17 cellular contexts compared by ENCODE assay signal in the genomic region with DNA sequence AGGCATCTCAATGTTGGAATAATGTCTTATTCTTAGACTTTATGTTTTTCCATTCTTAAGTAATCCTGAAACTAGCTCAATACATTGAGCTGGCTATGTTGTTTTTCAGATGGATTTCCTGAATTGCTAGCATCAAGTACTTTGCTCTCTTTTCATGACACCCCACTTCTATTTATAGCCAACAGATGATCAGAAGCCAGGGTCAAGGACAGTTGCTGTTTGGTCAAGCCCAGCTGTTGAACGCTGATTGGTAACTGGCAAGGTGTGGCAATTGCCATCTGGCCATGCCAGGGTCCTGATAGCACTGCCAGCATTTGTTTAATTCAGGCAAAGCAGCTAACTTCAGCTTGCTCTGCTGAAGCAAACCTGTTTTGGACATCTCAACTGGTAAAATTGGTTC. TPM values are rescaled to one million over a fixed set of nuclear protein-coding genes. Genes with fewer than 3 reads are reported as not detected.
DNase-seq lines count a peak whose midpoint lies in the region; ATAC-seq, FAIRE-seq and TF ChIP-seq lines count a peak whose summit lies in the region.
"Had no signal": no experiment of that assay in that cellular context is flagged by ENCODE, and none has a peak within 500 bp of the region (broad histone marks: within the 10 kb centered on the region; RNA-seq: fewer than 3 reads in every experiment).

No MANE protein-coding gene starts in this region.

- H3K79me2 ChIP-seq in HepG2 (ENCODE audit: insufficient read depth, low read length): no peaks in the 10 kb centered on the region

- H3K27me3 ChIP-seq in BLaER1 (no peaks in the 10 kb centered on the region), HepG2 (ENCODE audit: control insufficient read depth in 1 of 2, insufficient read depth in 2 of 2, low read length in 2 of 2) (peaks cover 0 to 11% of the 10 kb centered on the region in 2 experiments; a peak in 3 of 5 replicates), esophagus muscularis mucosa (no peaks in the 10 kb centered on the region), foreskin keratinocyte (peaks cover 8% of the 10 kb centered on the region)

- H3K9me3 ChIP-seq in BLaER1: no peaks in the 10 kb centered on the region
- no peaks in the 10 kb centered on the region for H3K9me3 ChIP-seq in T-helper 17 cell (ENCODE audit: control insufficient read depth, low read length, poor library complexity, severe bottlenecking)
- H3K9me3 ChIP-seq in HepG2 (ENCODE audit: low read length): no peaks in the 10 kb centered on the region
- no peaks in the 10 kb centered on the region for H3K9me3 ChIP-seq in esophagus muscularis mucosa

- H3K27ac ChIP-seq in BLaER1: no peak overlapping the region
- no peak overlapping the region for H3K27ac ChIP-seq in HepG2 (ENCODE audit: extremely low read length, insufficient read depth, low read length)
- no peak overlapping the region for H3K27ac ChIP-seq in esophagus muscularis mucosa (replicated peaks in 1 of 4)
- H3K27ac ChIP-seq in foreskin keratinocyte: no peak overlapping the region

- TF ChIP-seq POLR2A in HepG2 (IDR thresholded peaks at IDR 0.05; ENCODE audit: insufficient read depth in 1 of 2, low read depth in 2 of 2, low read length in 2 of 2) (no peak), esophagus muscularis mucosa (IDR thresholded peaks at IDR 0.05; ENCODE audit: low read depth) (no peak)

- intact Hi-C loops in HepG2 (cut with micrococcal nuclease; ENCODE audit: unreplicated experiment): no loop called here
- intact Hi-C loops in esophagus muscularis mucosa (cut with DNase I): no loop called here

- no peaks in the 10 kb centered on the region for H4K20me1 ChIP-seq in BLaER1
- no peaks in the 10 kb centered on the region for H4K20me1 ChIP-seq in HepG2 (ENCODE audit: insufficient read depth, low read length)

- CTCF ChIA-PET in HepG2 (lab: Yijun Ruan, JAX; ENCODE audit: low intra/inter-chr PET ratio, low total read pairs): no interaction called here

- DNase-seq in T-helper 17 cell (no peak), HepG2 (ENCODE audit: low spot score) (peak; percentile 6), NCI-H2107 treated with DMSO at 0.1 percent for 48 hours (lab: John Stamatoyannopoulos, UW; ENCODE audit: unreplicated experiment) (no peak), esophagus muscularis mucosa (ENCODE audit: extremely low spot score) (no peak), foreskin keratinocyte (no peak)
- DNase-seq in activated CD8-positive, alpha-beta memory T cell treated with anti-CD3 and anti-CD28 coated beads for 24 hours: no peak
- DNase-seq: activated T-cell treated with anti-CD3 and anti-CD28 coated beads, Interleukin-2, amount 50 U/mL, for 72 hours; amniotic stem cell; mammary epithelial cell; NCI-H2227 treated with DMSO at 0.1 percent for 48 hours; occipital lobe; stimulated activated CD4-positive, alpha-beta T cell treated with anti-CD3 and anti-CD28 coated beads, Interleukin-15, amount 100 ng/mL, for 24 hours had no signal

- H2AFZ ChIP-seq in HepG2 (ENCODE audit: low read length): no peak overlapping the region

- no peak overlapping the region for H3K9ac ChIP-seq in BLaER1
- H3K9ac ChIP-seq in HepG2 (ENCODE audit: insufficient read depth, low read depth, low read length): no peak overlapping the region

- peak; percentile 20 for ATAC-seq in HG02798 (IDR thresholded peaks at IDR 0.05; ENCODE audit: poor library complexity, unreplicated experiment)
- ATAC-seq in T-helper 17 cell: no peak
- ATAC-seq in HepG2: no peak
- no peak for ATAC-seq in foreskin keratinocyte
- ATAC-seq: activated T-cell treated with anti-CD3 and anti-CD28 coated beads, Interleukin-2, amount 50 U/mL, for 72 hours; esophagus mucosa had no signal

- no peak for TF ChIP-seq CTCF in HepG2 (CRISPR knock-in tag; IDR thresholded peaks at IDR 0.05)
- no peak for TF ChIP-seq CTCF in esophagus muscularis mucosa (IDR thresholded peaks at IDR 0.05)
- TF ChIP-seq CTCF in foreskin keratinocyte (conservative IDR thresholded peaks at IDR 0.05): no peak

- no TSS peak for BruUV-seq in HepG2 (replicated peaks; lab: Mats Ljungman, UMichigan)

- no peak overlapping the region for H3K4me3 ChIP-seq in BLaER1
- H3K4me3 ChIP-seq in HepG2 (replicated peaks in 1 of 3; ENCODE audit: insufficient read depth in 1 of 3, low read depth in 2 of 3, low read length in 3 of 3): no peak overlapping the region
- no peak overlapping the region for H3K4me3 ChIP-seq in esophagus muscularis mucosa

- TF ChIP-seq EP300 in HepG2 (IDR thresholded peaks at IDR 0.05; ENCODE audit: low read depth in 2 of 2, low read length in 2 of 2): no peak
- TF ChIP-seq EP300 in HepG2 (CRISPR knock-in tag; IDR thresholded peaks at IDR 0.05; ENCODE audit: borderline replicate concordance): no peak
- TF ChIP-seq EP300 in esophagus muscularis mucosa (IDR thresholded peaks at IDR 0.05): no peak

- in situ Hi-C loops in HepG2 (cut with HindIII; ENCODE audit: extremely low pct_ligation_motif_present, low pct_unique_long_range_greater_than_20kb): no loop called here

- H3K27ac Mint-ChIP-seq in T-helper 17 cell: peak overlapping the region; percentile 63
- H3K27ac Mint-ChIP-seq: activated T-cell treated with anti-CD3 and anti-CD28 coated beads, Interleukin-2, amount 50 U/mL, for 72 hours had no signal

- peak overlapping the region; percentile 49 for H3K4me2 ChIP-seq in BLaER1
- no peak overlapping the region for H3K4me2 ChIP-seq in HepG2 (ENCODE audit: low read depth, low read length)

- FAIRE-seq in HepG2 (lab: Jason Lieb, UNC): no peak
- FAIRE-seq: colon, HTR-8/SVneo had no signal

- 0% methylated on average over 1 of the region's 1 CpG for WGBS in HepG2 (ENCODE audit: low lambda C conversion rate)
- WGBS in esophagus muscularis mucosa: no CpG with 5 or more reads among the region's 1 CpG

- H3K27me3 Mint-ChIP-seq in T-helper 17 cell: no peaks in the 10 kb centered on the region

- TF ChIP-seq RAD21 in HepG2 (CRISPR knock-in tag; IDR thresholded peaks at IDR 0.05): no peak

- no peaks in the 10 kb centered on the region for H3K36me3 Mint-ChIP-seq in T-helper 17 cell (ENCODE audit: low read depth)

- H3K36me3 ChIP-seq in BLaER1: no peaks in the 10 kb centered on the region
- H3K36me3 ChIP-seq in HepG2 (replicated peaks in 1 of 2; ENCODE audit: control insufficient read depth in 1 of 2, insufficient read depth in 2 of 2, low read length in 2 of 2): no peaks in the 10 kb centered on the region
- H3K36me3 ChIP-seq in esophagus muscularis mucosa: no peaks in the 10 kb centered on the region

- H3K4me3 Mint-ChIP-seq in T-helper 17 cell: no peak overlapping the region

- H3K4me1 Mint-ChIP-seq in T-helper 17 cell: peaks cover 34% of the 10 kb centered on the region

- peaks cover 37% of the 10 kb centered on the region for H3K4me1 ChIP-seq in BLaER1
- no peaks in the 10 kb centered on the region for H3K4me1 ChIP-seq in HepG2 (ENCODE audit: insufficient read depth, low read length)
- H3K4me1 ChIP-seq in esophagus muscularis mucosa: peaks cover 0 to 22% (median 7%) of the 10 kb centered on the region in 4 donors
- no peaks in the 10 kb centered on the region for H3K4me1 ChIP-seq in foreskin keratinocyte

- POLR2A ChIA-PET in HepG2 (lab: Yijun Ruan, JAX): no interaction called here

TF ChIP-seq in HepG2, 621 proteins besides CTCF, POLR2A, EP300 and RAD21:
- no peak for TF ChIP-seq ZNF644 (CRISPR knock-in tag; IDR thresholded peaks at IDR 0.05; ENCODE audit: low read depth)
- peak; percentile 66; the same call in 1 of the 2 replicates for TF ChIP-seq MEF2D (CRISPR knock-in tag; IDR thresholded peaks at IDR 0.05)
- TF ChIP-seq ZC3H4 (CRISPR knock-in tag; IDR thresholded peaks at IDR 0.05; ENCODE audit: borderline replicate concordance): no peak
- peak; percentile 35; the same call in 1 of the 2 replicates for TF ChIP-seq RARA (CRISPR knock-in tag; IDR thresholded peaks at IDR 0.05)
- TF ChIP-seq ZFYVE20 (CRISPR knock-in tag; IDR thresholded peaks at IDR 0.05; ENCODE audit: borderline replicate concordance, low read depth): no peak
- TF ChIP-seq, protein P1, sequence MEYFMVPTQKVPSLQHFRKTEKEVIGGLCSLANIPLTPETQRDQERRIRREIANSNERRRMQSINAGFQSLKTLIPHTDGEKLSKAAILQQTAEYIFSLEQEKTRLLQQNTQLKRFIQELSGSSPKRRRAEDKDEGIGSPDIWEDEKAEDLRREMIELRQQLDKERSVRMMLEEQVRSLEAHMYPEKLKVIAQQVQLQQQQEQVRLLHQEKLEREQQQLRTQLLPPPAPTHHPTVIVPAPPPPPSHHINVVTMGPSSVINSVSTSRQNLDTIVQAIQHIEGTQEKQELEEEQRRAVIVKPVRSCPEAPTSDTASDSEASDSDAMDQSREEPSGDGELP (IDR thresholded peaks at IDR 0.05; ENCODE audit: borderline replicate concordance, low read depth): peak; percentile 30; the same call in 1 of the 2 replicates
- TF ChIP-seq TBL1XR1 (IDR thresholded peaks at IDR 0.05; ENCODE audit: borderline replicate concordance, low read length, partially characterized antibody): no peak
- TF ChIP-seq HNF4A (CRISPR knock-in tag; IDR thresholded peaks at IDR 0.05): peak; percentile 12; the same call in 1 of the 2 replicates

RNA-seq across cellular contexts. Expression of a gene that starts 46.2 kb away (rescaled TPM):
- total RNA-seq in T-helper 17 cell (10 to 100 TPM; 53.5 to 55.3 TPM), HepG2 (2016; rRNA removed; fragmentation: Illumina TruSeq; extraction: Trizol) (not detected in 2 replicates), esophagus muscularis mucosa (1 to 10 TPM; 4.1 to 9.1 (median 6.7) TPM), foreskin keratinocyte (1.7 TPM in 2 replicates)
- total RNA-seq in HepG2 (2016; cell fraction: cytosol; rRNA removed; fragmentation: Illumina TruSeq; extraction: Trizol; ENCODE audit: low read depth): not detected in 2 replicates
- total RNA-seq in HepG2 (2016; cell fraction: insoluble cytoplasmic fraction; rRNA removed; fragmentation: Illumina TruSeq; extraction: Trizol): 0.04 TPM in 1 of 2 replicates, not detected in the other
- not detected in 2 replicates for total RNA-seq in HepG2 (2016; cell fraction: membrane; rRNA removed; fragmentation: Illumina TruSeq; extraction: Trizol)
- not detected in 2 replicates for total RNA-seq in HepG2 (2016; cell fraction: nucleus; rRNA removed; fragmentation: Illumina TruSeq; extraction: Trizol)
- polyA plus RNA-seq in HepG2 (2011; rRNA removed) (not detected in 2 replicates), foreskin keratinocyte (0.60 and 0.61 TPM in 2 replicates)
- polyA plus RNA-seq in HepG2 (2011; cell fraction: cytosol; rRNA removed): not detected in 2 replicates
- not detected in 2 replicates for polyA plus RNA-seq in HepG2 (2011; cell fraction: nucleus; rRNA removed)
- not detected in 2 replicates for polyA plus RNA-seq in HepG2 (2012)
- not detected in 2 replicates for polyA plus RNA-seq in HepG2 (2016; cell fraction: cytosol; fragmentation: Illumina TruSeq; extraction: Trizol; ENCODE audit: low read depth)
- polyA plus RNA-seq in HepG2 (2016; cell fraction: insoluble cytoplasmic fraction; fragmentation: Illumina TruSeq; extraction: Trizol; ENCODE audit: low read depth): not detected in 2 replicates
- polyA plus RNA-seq in HepG2 (2016; cell fraction: membrane; fragmentation: Illumina TruSeq; extraction: Trizol; ENCODE audit: low read depth): not detected in 2 replicates
- not detected in 2 replicates for polyA plus RNA-seq in HepG2 (2016; cell fraction: nucleus; fragmentation: Illumina TruSeq; extraction: Trizol; ENCODE audit: insufficient read depth, low read depth)
- 5.6 TPM in 1 of 2 replicates, not detected in the other for polyA minus RNA-seq in HepG2 (2011; rRNA and poly(A)+ RNA removed; ENCODE audit: low replicate concordance)
- polyA minus RNA-seq in HepG2 (2011; cell fraction: cytosol; rRNA and poly(A)+ RNA removed): not detected in 2 replicates
- polyA minus RNA-seq in HepG2 (2011; cell fraction: nucleus; rRNA and poly(A)+ RNA removed): not detected in 2 replicates

Comparison
In these comparisons a context has a peak if more than half of its experiments do, and no peak if none do; other contexts are left out.
1. RNA of a gene that starts 46.2 kb away (total RNA-seq): 53.5 to 55.3 TPM in T-helper 17 cell; 4.1 to 9.1 TPM in esophagus muscularis mucosa, 1.7 TPM in foreskin keratinocyte and 0.04 TPM in HepG2; every median in the first group is over 4 times any median in the second.